1 cellular context compared by ENCODE assay signal in the genomic region with DNA sequence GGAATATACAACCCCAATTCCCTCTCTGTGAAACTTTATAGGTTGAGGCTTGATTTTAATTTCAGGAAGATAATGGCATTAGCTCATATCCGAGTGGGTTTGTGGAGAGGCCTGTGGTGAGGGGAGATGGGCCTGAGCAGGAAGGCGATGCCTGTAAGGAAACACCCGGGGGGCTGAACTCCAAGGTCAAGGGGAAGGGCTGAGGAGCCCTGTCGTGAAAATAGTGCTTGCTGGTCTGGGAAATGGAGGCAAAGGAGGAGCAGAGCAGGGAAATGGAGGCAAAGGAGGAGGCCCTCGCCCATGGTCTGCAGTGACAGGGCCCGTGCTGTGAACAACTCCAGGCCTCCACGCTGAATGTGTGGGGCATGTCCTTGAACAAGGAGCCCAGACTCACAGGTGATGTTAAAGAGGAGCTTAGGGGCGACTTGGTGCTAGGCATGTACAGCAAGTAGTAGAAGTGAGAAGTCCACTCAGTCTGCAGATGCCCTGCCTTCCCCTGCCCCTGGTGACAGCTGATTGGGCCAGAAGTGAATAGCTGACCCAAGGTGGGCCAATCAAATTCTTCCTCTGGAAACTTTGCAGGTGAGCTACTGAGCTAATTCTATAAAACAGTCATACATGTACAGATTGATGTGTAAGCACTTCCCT.
TF ChIP-seq lines count a peak whose summit lies in the region.

No MANE protein-coding gene starts in this region.

TF ChIP-seq in HCT116, 20 proteins besides CTCF, POLR2A, EP300 and RAD21 (continued from another document):
- TF ChIP-seq, protein P1, sequence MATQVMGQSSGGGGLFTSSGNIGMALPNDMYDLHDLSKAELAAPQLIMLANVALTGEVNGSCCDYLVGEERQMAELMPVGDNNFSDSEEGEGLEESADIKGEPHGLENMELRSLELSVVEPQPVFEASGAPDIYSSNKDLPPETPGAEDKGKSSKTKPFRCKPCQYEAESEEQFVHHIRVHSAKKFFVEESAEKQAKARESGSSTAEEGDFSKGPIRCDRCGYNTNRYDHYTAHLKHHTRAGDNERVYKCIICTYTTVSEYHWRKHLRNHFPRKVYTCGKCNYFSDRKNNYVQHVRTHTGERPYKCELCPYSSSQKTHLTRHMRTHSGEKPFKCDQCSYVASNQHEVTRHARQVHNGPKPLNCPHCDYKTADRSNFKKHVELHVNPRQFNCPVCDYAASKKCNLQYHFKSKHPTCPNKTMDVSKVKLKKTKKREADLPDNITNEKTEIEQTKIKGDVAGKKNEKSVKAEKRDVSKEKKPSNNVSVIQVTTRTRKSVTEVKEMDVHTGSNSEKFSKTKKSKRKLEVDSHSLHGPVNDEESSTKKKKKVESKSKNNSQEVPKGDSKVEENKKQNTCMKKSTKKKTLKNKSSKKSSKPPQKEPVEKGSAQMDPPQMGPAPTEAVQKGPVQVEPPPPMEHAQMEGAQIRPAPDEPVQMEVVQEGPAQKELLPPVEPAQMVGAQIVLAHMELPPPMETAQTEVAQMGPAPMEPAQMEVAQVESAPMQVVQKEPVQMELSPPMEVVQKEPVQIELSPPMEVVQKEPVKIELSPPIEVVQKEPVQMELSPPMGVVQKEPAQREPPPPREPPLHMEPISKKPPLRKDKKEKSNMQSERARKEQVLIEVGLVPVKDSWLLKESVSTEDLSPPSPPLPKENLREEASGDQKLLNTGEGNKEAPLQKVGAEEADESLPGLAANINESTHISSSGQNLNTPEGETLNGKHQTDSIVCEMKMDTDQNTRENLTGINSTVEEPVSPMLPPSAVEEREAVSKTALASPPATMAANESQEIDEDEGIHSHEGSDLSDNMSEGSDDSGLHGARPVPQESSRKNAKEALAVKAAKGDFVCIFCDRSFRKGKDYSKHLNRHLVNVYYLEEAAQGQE (IDR thresholded peaks at IDR 0.05; ENCODE audit: low read depth): no peak
- TF ChIP-seq CBX3 (IDR thresholded peaks at IDR 0.05; ENCODE audit: low read depth) (no peak), TCF7L2 (IDR thresholded peaks at IDR 0.05; ENCODE audit: borderline replicate concordance, extremely low read depth, insufficient read depth, insufficient read length) (no peak), EZH2 (IDR thresholded peaks at IDR 0.05) (no peak), SIN3A (IDR thresholded peaks at IDR 0.05; ENCODE audit: low read depth) (no peak), YY1 (IDR thresholded peaks at IDR 0.05; ENCODE audit: extremely low read depth, insufficient replicate concordance, low read depth, low read length) (no peak), POLR2AphosphoS5 (IDR thresholded peaks at IDR 0.05; ENCODE audit: low read depth, low read length) (no peak), ELF1 (IDR thresholded peaks at IDR 0.05; ENCODE audit: borderline replicate concordance, low read depth) (no peak), EZH2phosphoT487 (IDR thresholded peaks at IDR 0.05; ENCODE audit: borderline replicate concordance) (no peak)
- TF ChIP-seq, protein P2, sequence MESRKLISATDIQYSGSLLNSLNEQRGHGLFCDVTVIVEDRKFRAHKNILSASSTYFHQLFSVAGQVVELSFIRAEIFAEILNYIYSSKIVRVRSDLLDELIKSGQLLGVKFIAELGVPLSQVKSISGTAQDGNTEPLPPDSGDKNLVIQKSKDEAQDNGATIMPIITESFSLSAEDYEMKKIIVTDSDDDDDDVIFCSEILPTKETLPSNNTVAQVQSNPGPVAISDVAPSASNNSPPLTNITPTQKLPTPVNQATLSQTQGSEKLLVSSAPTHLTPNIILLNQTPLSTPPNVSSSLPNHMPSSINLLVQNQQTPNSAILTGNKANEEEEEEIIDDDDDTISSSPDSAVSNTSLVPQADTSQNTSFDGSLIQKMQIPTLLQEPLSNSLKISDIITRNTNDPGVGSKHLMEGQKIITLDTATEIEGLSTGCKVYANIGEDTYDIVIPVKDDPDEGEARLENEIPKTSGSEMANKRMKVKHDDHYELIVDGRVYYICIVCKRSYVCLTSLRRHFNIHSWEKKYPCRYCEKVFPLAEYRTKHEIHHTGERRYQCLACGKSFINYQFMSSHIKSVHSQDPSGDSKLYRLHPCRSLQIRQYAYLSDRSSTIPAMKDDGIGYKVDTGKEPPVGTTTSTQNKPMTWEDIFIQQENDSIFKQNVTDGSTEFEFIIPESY (IDR thresholded peaks at IDR 0.05; ENCODE audit: extremely low read depth, insufficient replicate concordance, low read length): no peak
- TF ChIP-seq, protein P3, sequence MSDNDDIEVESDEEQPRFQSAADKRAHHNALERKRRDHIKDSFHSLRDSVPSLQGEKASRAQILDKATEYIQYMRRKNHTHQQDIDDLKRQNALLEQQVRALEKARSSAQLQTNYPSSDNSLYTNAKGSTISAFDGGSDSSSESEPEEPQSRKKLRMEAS (IDR thresholded peaks at IDR 0.05): no peak
